9 cellular contexts compared by ENCODE assay signal in genomic region chr4:41487868-41488267, GRCh38. TPM values are rescaled to one million over a fixed set of nuclear protein-coding genes. Genes with fewer than 3 reads are reported as not detected.
"Had no signal": no experiment of that assay in that cellular context is flagged by ENCODE, and none has a peak within 500 bp of the region (broad histone marks: within the 10 kb centered on the region; RNA-seq: fewer than 3 reads in every experiment).

No MANE protein-coding gene starts in this region.

- H3K4me3 ChIP-seq: GM23248, HAP-1, K562 had no signal

- H3K4me1 ChIP-seq: HAP-1 had no signal

- H3K9ac ChIP-seq: GM23248 had no signal

- FAIRE-seq: K562 had no signal

- ATAC-seq: HCT116, K562 had no signal

- DNase-seq: GM23248, GOT3, H7, HFFc6, IMR-90 had no signal

- H3K36me3 ChIP-seq: HAP-1 had no signal

- H3K27ac ChIP-seq: GM23248, HL-60 had no signal

- H2AFZ ChIP-seq: GM23248 had no signal

RNA-seq across cellular contexts. Expression of gene LIMCH1, which starts 50.1 kb away (rescaled TPM):
- polyA plus RNA-seq: K562 had no signal
